Comparison of ENCODE assay signal across 17 cellular contexts in genomic region chr5:133896873-133897272, GRCh38.
"Had no signal": no experiment of that assay in that cellular context is flagged by ENCODE, and none has a peak within 500 bp of the region (broad histone marks: within the 10 kb centered on the region; RNA-seq: fewer than 3 reads in every experiment).

No MANE protein-coding gene starts in this region.

- DNase-seq: cortex of kidney; dorsolateral prefrontal cortex; effector CD8-positive, alpha-beta T cell; heart left ventricle; hypothalamus; kidney glomerular epithelial cell; mucosa of descending colon; natural killer cell; nucleus accumbens; ovary; sigmoid colon; stimulated activated CD4-positive, alpha-beta T cell treated with anti-CD3 and anti-CD28 coated beads, Interleukin-12 subunit alpha, Interleukin-12 subunit beta, amount 100 ng/mL, for 4 hours; trophoblast cell; uterus had no signal

- H3K27me3 ChIP-seq: dorsolateral prefrontal cortex, heart left ventricle, ovary, right atrium auricular region, sigmoid colon, uterus had no signal

- H3K4me3 ChIP-seq: dorsolateral prefrontal cortex, heart left ventricle, mucosa of descending colon, ovary, right atrium auricular region, sigmoid colon, skin epidermis, uterus had no signal

- H3K9me3 ChIP-seq: heart left ventricle, mucosa of descending colon, ovary, right atrium auricular region, sigmoid colon, uterus had no signal

- ATAC-seq: heart left ventricle, mucosa of descending colon, natural killer cell had no signal

- H3K4me3 Mint-ChIP-seq: natural killer cell, neural crest cell had no signal

- H3K4me1 Mint-ChIP-seq: natural killer cell had no signal

- H3K36me3 Mint-ChIP-seq: natural killer cell had no signal

- H3K27ac Mint-ChIP-seq: natural killer cell had no signal

- H3K9me3 Mint-ChIP-seq: natural killer cell, neural crest cell had no signal

- H3K4me1 ChIP-seq: sigmoid colon, uterus had no signal

- H3K36me3 ChIP-seq: heart left ventricle, ovary, right atrium auricular region, sigmoid colon, uterus had no signal

- H3K27ac ChIP-seq: dorsolateral prefrontal cortex, heart left ventricle, ovary, right atrium auricular region, sigmoid colon, uterus had no signal
